8 cellular contexts compared by ENCODE assay signal in genomic region chr18:21179590-21180220, GRCh38.
DNase-seq lines count a peak whose midpoint lies in the region; ATAC-seq and TF ChIP-seq lines count a peak whose summit lies in the region.

No MANE protein-coding gene starts in this region.

- no peaks in the 10 kb centered on the region for H3K4me1 ChIP-seq in vagina

- TF ChIP-seq CTCF in neural cell (IDR thresholded peaks at IDR 0.05; ENCODE audit: poor library complexity, severe bottlenecking) (peak; percentile 82), vagina (IDR thresholded peaks at IDR 0.05) (peak; percentile 23 to 66 (median 32))

- H3F3A ChIP-seq in neural cell (ENCODE audit: insufficient read depth, low read length, poor library complexity, severe bottlenecking) = no peaks in the 10 kb centered on the region

- intact Hi-C loops in vagina (cut with DNase I) = no loop called here

- no peak for TF ChIP-seq POLR2A in vagina (IDR thresholded peaks at IDR 0.05)

- no peak overlapping the region for H3K27ac Mint-ChIP-seq in activated CD4-positive, alpha-beta memory T cell treated with anti-CD3 and anti-CD28 coated beads, Interleukin-2, amount 10 ng/mL, durations not matched to agents 7 days and 5 days

- H3K4me3 ChIP-seq in neural cell (ENCODE audit: low read length) (no peak overlapping the region), vagina (no peak overlapping the region)

- H3K36me3 ChIP-seq in neural cell (ENCODE audit: insufficient read depth, low read length) (no peaks in the 10 kb centered on the region), vagina (no peaks in the 10 kb centered on the region)

- no peak for TF ChIP-seq EP300 in neural cell (conservative IDR thresholded peaks at IDR 0.05; ENCODE audit: poor library complexity, severe bottlenecking)

- H3K27ac ChIP-seq in neural cell (ENCODE audit: low read length) (no peak overlapping the region), vagina (no peak overlapping the region)

- ATAC-seq in GM18907 (IDR thresholded peaks at IDR 0.05; ENCODE audit: unreplicated experiment) (peak; percentile 85), HG03521 (IDR thresholded peaks at IDR 0.05; ENCODE audit: unreplicated experiment) (peak; percentile 54)

- H3K4me1 Mint-ChIP-seq in activated CD4-positive, alpha-beta memory T cell treated with anti-CD3 and anti-CD28 coated beads, Interleukin-2, amount 10 ng/mL, durations not matched to agents 7 days and 5 days = peaks cover 1% of the 10 kb centered on the region

- H2AFZ ChIP-seq in neural cell (ENCODE audit: low read depth, low read length) = no peak overlapping the region

- no peaks in the 10 kb centered on the region for H3K79me2 ChIP-seq in neural cell (replicated peaks; ENCODE audit: insufficient read depth, low read length)

- H3K4me2 ChIP-seq in neural cell (ENCODE audit: low read length) = no peak overlapping the region

- H3K27me3 ChIP-seq in neural cell (ENCODE audit: insufficient read depth, low read depth, low read length) = no peaks in the 10 kb centered on the region
- H3K27me3 ChIP-seq in vagina = no peaks in the 10 kb centered on the region

- H3K9ac ChIP-seq in neural cell (ENCODE audit: low read length) = no peak overlapping the region

- no peaks in the 10 kb centered on the region for H4K20me1 ChIP-seq in neural cell (ENCODE audit: insufficient read depth)

- CTCF ChIA-PET in activated CD4-positive, alpha-beta memory T cell treated with anti-CD3 and anti-CD28 coated beads, Interleukin-2, amount 10 ng/mL, durations not matched to agents 7 days and 5 days (lab: Charles Lee) = interaction anchor here (0.6 to 4.1 kb wide), 9 partner anchors 9 to 209 kb away, joined by 3 to 19 read pairs (median 5); no protein-coding TSS in a partner anchor

- no peak overlapping the region for H3K4me3 Mint-ChIP-seq in activated CD4-positive, alpha-beta memory T cell treated with anti-CD3 and anti-CD28 coated beads, Interleukin-2, amount 10 ng/mL, durations not matched to agents 7 days and 5 days

- POLR2A ChIA-PET in activated CD4-positive, alpha-beta memory T cell treated with anti-CD3 and anti-CD28 coated beads, Interleukin-2, amount 10 ng/mL, durations not matched to agents 7 days and 5 days (lab: Charles Lee) = no interaction called here

- DNase-seq in CD1c-positive myeloid dendritic cell (ENCODE audit: extremely low spot score) (peak; percentile 76), NCI-H82 (lab: John Stamatoyannopoulos, UW) (peak; percentile 98), fibroblast of gingiva (ENCODE audit: low read depth) (peak; percentile 57), vagina (ENCODE audit: extremely low spot score in 2 of 2) (no peak)
- DNase-seq in activated CD4-positive, alpha-beta memory T cell treated with anti-CD3 and anti-CD28 coated beads, Interleukin-2, amount 10 ng/mL, durations not matched to agents 7 days and 5 days = peak; percentile 39

- H3K36me3 Mint-ChIP-seq in activated CD4-positive, alpha-beta memory T cell treated with anti-CD3 and anti-CD28 coated beads, Interleukin-2, amount 10 ng/mL, durations not matched to agents 7 days and 5 days (ENCODE audit: low read depth) = no peaks in the 10 kb centered on the region

- no peaks in the 10 kb centered on the region for H3K9me3 Mint-ChIP-seq in activated CD4-positive, alpha-beta memory T cell treated with anti-CD3 and anti-CD28 coated beads, Interleukin-2, amount 10 ng/mL, durations not matched to agents 7 days and 5 days

- H3K27me3 Mint-ChIP-seq in activated CD4-positive, alpha-beta memory T cell treated with anti-CD3 and anti-CD28 coated beads, Interleukin-2, amount 10 ng/mL, durations not matched to agents 7 days and 5 days = peaks cover 2% of the 10 kb centered on the region

- H3K9me3 ChIP-seq in neural cell (ENCODE audit: low read length) (no peaks in the 10 kb centered on the region), vagina (no peaks in the 10 kb centered on the region)

- TF ChIP-seq RAD21 in neural cell (conservative IDR thresholded peaks at IDR 0.05) = peak; percentile 83

- no peaks in the 10 kb centered on the region for H3K9me2 ChIP-seq in neural cell (ENCODE audit: insufficient read depth, low read length)

TF ChIP-seq in neural cell, 6 proteins besides CTCF, POLR2A, EP300 and RAD21:
- no peak for TF ChIP-seq MXI1 (conservative IDR thresholded peaks at IDR 0.05; ENCODE audit: poor library complexity, severe bottlenecking)
- TF ChIP-seq, protein P1, sequence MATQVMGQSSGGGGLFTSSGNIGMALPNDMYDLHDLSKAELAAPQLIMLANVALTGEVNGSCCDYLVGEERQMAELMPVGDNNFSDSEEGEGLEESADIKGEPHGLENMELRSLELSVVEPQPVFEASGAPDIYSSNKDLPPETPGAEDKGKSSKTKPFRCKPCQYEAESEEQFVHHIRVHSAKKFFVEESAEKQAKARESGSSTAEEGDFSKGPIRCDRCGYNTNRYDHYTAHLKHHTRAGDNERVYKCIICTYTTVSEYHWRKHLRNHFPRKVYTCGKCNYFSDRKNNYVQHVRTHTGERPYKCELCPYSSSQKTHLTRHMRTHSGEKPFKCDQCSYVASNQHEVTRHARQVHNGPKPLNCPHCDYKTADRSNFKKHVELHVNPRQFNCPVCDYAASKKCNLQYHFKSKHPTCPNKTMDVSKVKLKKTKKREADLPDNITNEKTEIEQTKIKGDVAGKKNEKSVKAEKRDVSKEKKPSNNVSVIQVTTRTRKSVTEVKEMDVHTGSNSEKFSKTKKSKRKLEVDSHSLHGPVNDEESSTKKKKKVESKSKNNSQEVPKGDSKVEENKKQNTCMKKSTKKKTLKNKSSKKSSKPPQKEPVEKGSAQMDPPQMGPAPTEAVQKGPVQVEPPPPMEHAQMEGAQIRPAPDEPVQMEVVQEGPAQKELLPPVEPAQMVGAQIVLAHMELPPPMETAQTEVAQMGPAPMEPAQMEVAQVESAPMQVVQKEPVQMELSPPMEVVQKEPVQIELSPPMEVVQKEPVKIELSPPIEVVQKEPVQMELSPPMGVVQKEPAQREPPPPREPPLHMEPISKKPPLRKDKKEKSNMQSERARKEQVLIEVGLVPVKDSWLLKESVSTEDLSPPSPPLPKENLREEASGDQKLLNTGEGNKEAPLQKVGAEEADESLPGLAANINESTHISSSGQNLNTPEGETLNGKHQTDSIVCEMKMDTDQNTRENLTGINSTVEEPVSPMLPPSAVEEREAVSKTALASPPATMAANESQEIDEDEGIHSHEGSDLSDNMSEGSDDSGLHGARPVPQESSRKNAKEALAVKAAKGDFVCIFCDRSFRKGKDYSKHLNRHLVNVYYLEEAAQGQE (IDR thresholded peaks at IDR 0.05; ENCODE audit: borderline replicate concordance) = no peak
- TF ChIP-seq TAF1 (IDR thresholded peaks at IDR 0.05; ENCODE audit: low read depth) = no peak
- TF ChIP-seq SMC3 (conservative IDR thresholded peaks at IDR 0.05; ENCODE audit: poor library complexity) = peak; percentile 76
- no peak for TF ChIP-seq POLR2AphosphoS5 (IDR thresholded peaks at IDR 0.05)
- no peak for TF ChIP-seq EZH2 (IDR thresholded peaks at IDR 0.05; ENCODE audit: borderline replicate concordance, insufficient read depth, low read length, poor library complexity, severe bottlenecking)

Comparison
In these comparisons a context has a peak if more than half of its experiments do, and no peak if none do; other contexts are left out.
1. DNase-seq: peak in CD1c-positive myeloid dendritic cell (single experiment), NCI-H82 (single experiment), activated CD4-positive, alpha-beta memory T cell treated with anti-CD3 and anti-CD28 coated beads, Interleukin-2, amount 10 ng/mL, durations not matched to agents 7 days and 5 days (single experiment) and fibroblast of gingiva (single experiment); none in vagina (0 of 2).